In the genomic region with DNA sequence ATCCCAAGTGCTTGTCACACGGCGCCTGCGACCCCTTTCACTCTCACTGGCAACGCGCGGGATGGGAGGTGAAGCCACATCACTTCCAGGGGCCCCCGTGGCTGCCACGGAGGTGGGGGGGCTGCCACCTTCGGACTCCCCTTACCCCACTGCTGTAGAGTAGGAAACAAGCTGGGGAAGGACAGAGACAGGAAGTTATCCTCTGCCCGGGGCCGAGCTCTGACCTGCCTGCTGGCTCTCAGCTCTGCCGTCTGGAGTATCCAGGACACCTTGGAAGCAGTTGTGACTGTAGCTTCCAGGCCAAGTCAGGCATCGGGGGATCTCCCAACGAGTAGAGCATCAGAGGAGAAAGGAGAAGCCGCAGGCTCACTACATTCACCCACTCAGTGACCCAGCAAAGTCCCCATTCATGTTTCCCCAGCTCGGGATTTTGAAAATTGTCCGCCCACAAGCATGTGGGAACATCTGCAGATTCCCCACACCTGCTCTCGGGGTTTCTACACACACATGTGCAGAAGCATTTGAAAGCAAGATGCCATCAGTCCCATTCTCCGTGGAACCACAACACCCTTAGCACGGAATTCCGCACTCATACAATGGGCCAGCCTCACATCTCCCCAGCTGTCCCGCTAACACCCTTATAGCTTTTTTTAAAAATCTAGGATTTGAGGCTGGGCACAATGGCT, we compare ENCODE assay signal across 8 cellular contexts. TPM values are rescaled to one million over a fixed set of nuclear protein-coding genes. Genes with fewer than 3 reads are reported as not detected.
DNase-seq lines count a peak whose midpoint lies in the region; ATAC-seq and TF ChIP-seq lines count a peak whose summit lies in the region.

No MANE protein-coding gene starts in this region.

- no peaks in the 10 kb centered on the region for H3K36me3 ChIP-seq in BLaER1 treated with 17β-estradiol and CSF1 and Interleukin-3, amounts not matched to agents 10 nM and 100 nM
- no peaks in the 10 kb centered on the region for H3K36me3 ChIP-seq in KOPT-K1 (ENCODE audit: insufficient read depth, low read length)
- H3K36me3 ChIP-seq in effector memory CD4-positive, alpha-beta T cell (ENCODE audit: control insufficient read depth, insufficient read depth, low read length) = no peaks in the 10 kb centered on the region

- peak overlapping the region; percentile 72 for H3K4me3 Mint-ChIP-seq in neural crest cell

- H3K9ac ChIP-seq in BLaER1 treated with 17β-estradiol and CSF1 and Interleukin-3, amounts not matched to agents 10 nM and 100 nM = peak overlapping the region; percentile 26 to 63 (median 49); a peak in 16 of 22 replicates

- H3K4me1 Mint-ChIP-seq in neural crest cell = peaks cover 26% of the 10 kb centered on the region

- peaks cover 3% of the 10 kb centered on the region for H3K36me3 Mint-ChIP-seq in neural crest cell (ENCODE audit: low read depth)

- DNase-seq in effector memory CD4-positive, alpha-beta T cell = no peak
- DNase-seq in neural crest cell (ENCODE audit: low read depth, low spot score) = no peak
- DNase-seq in glomerular visceral epithelial cell (ENCODE audit: extremely low spot score) = no peak
- no peak for DNase-seq in NCI-H1048 (lab: John Stamatoyannopoulos, UW)
- DNase-seq in Kasumi-1 (lab: John Stamatoyannopoulos, UW) = no peak

- peak overlapping the region; percentile 65 to 83 (median 75) for H3K4me2 ChIP-seq in BLaER1 treated with 17β-estradiol and CSF1 and Interleukin-3, amounts not matched to agents 10 nM and 100 nM

- H3K27ac Mint-ChIP-seq in neural crest cell (ENCODE audit: unreplicated experiment) = peak overlapping the region; percentile 71

- peaks cover 36 to 87% (median 73%) of the 10 kb centered on the region in 11 experiments for H3K27me3 ChIP-seq in BLaER1 treated with 17β-estradiol and CSF1 and Interleukin-3, amounts not matched to agents 10 nM and 100 nM
- no peaks in the 10 kb centered on the region for H3K27me3 ChIP-seq in effector memory CD4-positive, alpha-beta T cell (replicated peaks; ENCODE audit: control insufficient read depth, insufficient read depth, low read length, poor library complexity, severe bottlenecking)

- H3K4me1 ChIP-seq in BLaER1 treated with 17β-estradiol and CSF1 and Interleukin-3, amounts not matched to agents 10 nM and 100 nM = peaks cover 30 to 66% (median 57%) of the 10 kb centered on the region in 10 experiments
- peaks cover 33% of the 10 kb centered on the region for H3K4me1 ChIP-seq in effector memory CD4-positive, alpha-beta T cell (ENCODE audit: control insufficient read depth, insufficient read depth, low read length, poor library complexity, severe bottlenecking)

- peak overlapping the region; percentile 32 to 62 (median 48); a peak in 19 of 20 replicates for H3K4me3 ChIP-seq in BLaER1 treated with 17β-estradiol and CSF1 and Interleukin-3, amounts not matched to agents 10 nM and 100 nM
- peak overlapping the region; percentile 33 for H3K4me3 ChIP-seq in effector memory CD4-positive, alpha-beta T cell (ENCODE audit: insufficient read depth, low read depth, low read length, poor library complexity, severe bottlenecking)

- H3K27ac ChIP-seq in BLaER1 treated with 17β-estradiol and CSF1 and Interleukin-3, amounts not matched to agents 10 nM and 100 nM = 0 out of 22 replicates have a peak overlapping the region, but pooled peaks of 1 of the 11 experiments have one; percentile 9
- peak overlapping the region; percentile 22 for H3K27ac ChIP-seq in KOPT-K1 (ENCODE audit: low read depth, low read length, poor library complexity, severe bottlenecking)
- H3K27ac ChIP-seq in effector memory CD4-positive, alpha-beta T cell (ENCODE audit: insufficient read depth, low read length, poor library complexity, severe bottlenecking) = no peak overlapping the region

- no peaks in the 10 kb centered on the region for H3K9me3 Mint-ChIP-seq in neural crest cell

- no peak for ATAC-seq in GM19395 (IDR thresholded peaks at IDR 0.05; ENCODE audit: unreplicated experiment)

- no peaks in the 10 kb centered on the region for H3K27me3 Mint-ChIP-seq in neural crest cell (ENCODE audit: low read depth)

- peaks cover 0 to 13% (median 0%) of the 10 kb centered on the region in 11 experiments; a peak in 2 of 22 replicates for H4K20me1 ChIP-seq in BLaER1 treated with 17β-estradiol and CSF1 and Interleukin-3, amounts not matched to agents 10 nM and 100 nM

- H3K9me3 ChIP-seq in BLaER1 treated with 17β-estradiol and CSF1 and Interleukin-3, amounts not matched to agents 10 nM and 100 nM (replicated peaks in 1 of 11) = peaks cover 0 to 27% (median 4%) of the 10 kb centered on the region in 11 experiments; a peak in 7 of 22 replicates
- no peaks in the 10 kb centered on the region for H3K9me3 ChIP-seq in KOPT-K1 (ENCODE audit: insufficient read depth, low read length, poor library complexity, severe bottlenecking)
- H3K9me3 ChIP-seq in effector memory CD4-positive, alpha-beta T cell (ENCODE audit: control insufficient read depth, low read length) = no peaks in the 10 kb centered on the region

- no peak for TF ChIP-seq CTCF in neural crest cell (conservative IDR thresholded peaks at IDR 0.05)

RNA-seq across cellular contexts. Expression of gene PDZD4, which starts 10.8 kb away (rescaled TPM):
- total RNA-seq in neural crest cell = 48.8 and 52.5 TPM in 2 replicates

RNA-seq across cellular contexts. Expression of gene SSR4, which starts 25.1 kb away (rescaled TPM):
- 183 and 187 TPM in 2 replicates for total RNA-seq in neural crest cell

RNA-seq across cellular contexts. Expression of gene IDH3G, which starts 25.4 kb away (rescaled TPM):
- total RNA-seq in neural crest cell = 50.2 and 52.6 TPM in 2 replicates

RNA-seq across cellular contexts. Expression of gene SRPK3, which starts 38.7 kb away (rescaled TPM):
- 0.14 and 0.30 TPM in 2 replicates for total RNA-seq in neural crest cell

RNA-seq across cellular contexts. Expression of gene PLXNB3, which starts 55.5 kb away (rescaled TPM):
- 15.7 and 16.2 TPM in 2 replicates for total RNA-seq in neural crest cell
